In genomic region chr3:138947303-138948121, GRCh38 we compare ENCODE assay signal across 9 cellular contexts. TPM values are rescaled to one million over a fixed set of nuclear protein-coding genes. Genes with fewer than 3 reads are reported as not detected.
DNase-seq lines count a peak whose midpoint lies in the region; ATAC-seq, FAIRE-seq and TF ChIP-seq lines count a peak whose summit lies in the region.
"Had no signal": no experiment of that assay in that cellular context is flagged by ENCODE, and none has a peak within 500 bp of the region (broad histone marks: within the 10 kb centered on the region; RNA-seq: fewer than 3 reads in every experiment).

No MANE protein-coding gene starts in this region.

- no peaks in the 10 kb centered on the region for H3K79me1 ChIP-seq in H1 (ENCODE audit: low read depth, low read length)

- peak overlapping the region; percentile 92 for H2BK15ac ChIP-seq in H1 (ENCODE audit: low read length)

- H3K27me3 ChIP-seq in BJ (ENCODE audit: control insufficient read depth, insufficient read depth, low read length) (peaks cover 68% of the 10 kb centered on the region), H1 (replicated peaks in 1 of 4; ENCODE audit: control insufficient read depth in 3 of 4, extremely low read depth in 1 of 4, insufficient read depth in 3 of 4, low read length in 3 of 4) (peaks cover 75 to 100% (median 94%) of the 10 kb centered on the region in 4 experiments), neural progenitor cell (peaks cover 100% of the 10 kb centered on the region)

- H3K36me3 Mint-ChIP-seq in neural progenitor cell, result no peaks in the 10 kb centered on the region

- H3K4me3 ChIP-seq in BJ (ENCODE audit: low read depth, low read length), result peak overlapping the region; percentile 8
- H3K4me3 ChIP-seq in NB4 (ENCODE audit: low read depth, low read length), result no peak overlapping the region
- peak overlapping the region; percentile 37 to 67 (median 46) for H3K4me3 ChIP-seq in H1 (ENCODE audit: extremely low read depth in 1 of 4, insufficient read depth in 2 of 4, low read depth in 3 of 4, low read length in 4 of 4)
- peak overlapping the region; percentile 46 for H3K4me3 ChIP-seq in neural progenitor cell

- DNase-seq in BJ (ENCODE audit: low read depth), result no peak
- peak; percentile 13 for DNase-seq in NB4 (ENCODE audit: low read depth)
- peak in 1 of 2 experiments; percentile 82 for DNase-seq in H1 (ENCODE audit: low read depth in 1 of 2, low spot score in 2 of 2)
- DNase-seq in neural progenitor cell (ENCODE audit: low spot score), result peak; percentile 51
- no peak for DNase-seq in DMS153 treated with DMSO at 0.1 percent for 48 hours (lab: John Stamatoyannopoulos, UW; ENCODE audit: unreplicated experiment)

- peaks cover 15% of the 10 kb centered on the region for H3F3A ChIP-seq in neural progenitor cell (ENCODE audit: low read depth)

- H3K18ac ChIP-seq in H1 (ENCODE audit: extremely low read depth, low read length), result peak overlapping the region; percentile 62

- H3K14ac ChIP-seq in H1 (ENCODE audit: insufficient read length), result no peak overlapping the region

- H4K20me1 ChIP-seq in H1 (replicated peaks in 1 of 2; ENCODE audit: control insufficient read depth in 1 of 2, insufficient read depth in 2 of 2, low read length in 2 of 2) (peaks cover 4 to 16% of the 10 kb centered on the region in 2 experiments), neural progenitor cell (ENCODE audit: low read depth) (peaks cover 90% of the 10 kb centered on the region)

- H2BK5ac ChIP-seq in H1 (ENCODE audit: low read depth, low read length), result peak overlapping the region; percentile 61; the same call in 1 of the 2 replicates

- TF ChIP-seq RAD21 in H1 (IDR thresholded peaks at IDR 0.05 in 1 of 2, conservative IDR thresholded peaks at IDR 0.05 in 1 of 2; ENCODE audit: low read depth in 2 of 2, low read length in 2 of 2), result no peak

- H2AFZ ChIP-seq in H1 (ENCODE audit: low read length) (no peak overlapping the region), neural progenitor cell (replicated peaks) (peak overlapping the region; percentile 81)

- no peak overlapping the region; the same call in 1 of the 2 replicates for H4K8ac ChIP-seq in H1 (ENCODE audit: extremely low read depth, insufficient read depth, low read length)

- FAIRE-seq in H1 (lab: Jason Lieb, UNC), result no peak

- H3K4me2 ChIP-seq in H1 (ENCODE audit: insufficient read depth in 1 of 2, low read depth in 2 of 2, low read length in 2 of 2) (peak overlapping the region; percentile 80 to 84), neural progenitor cell (peak overlapping the region; percentile 78)

- no peaks in the 10 kb centered on the region for H3K36me3 ChIP-seq in BJ (ENCODE audit: control insufficient read depth, insufficient read depth, low read length)
- H3K36me3 ChIP-seq in H1 (ENCODE audit: control insufficient read depth in 2 of 4, insufficient read depth in 4 of 4, low read length in 3 of 4), result peaks cover 0 to 4% (median 0%) of the 10 kb centered on the region in 4 experiments; a peak in 1 of 8 replicates
- no peaks in the 10 kb centered on the region for H3K36me3 ChIP-seq in neural progenitor cell

- H3K27ac ChIP-seq in H1 (ENCODE audit: low read depth, low read length) (no peak overlapping the region), neural progenitor cell (no peak overlapping the region)

- POLR2A ChIA-PET in BJ (lab: Charles Lee), result no interaction called here
- POLR2A ChIA-PET in H1 (lab: Charles Lee; ENCODE audit: partially characterized antibody), result interaction anchor here (0.6 to 10.0 kb wide), 10 partner anchors 11 to 515 kb away, joined by 3 to 149 read pairs (median 4); partner anchors contain the start of genes CEP70 and PRR23A

- H3K23me2 ChIP-seq in H1 (ENCODE audit: low read depth, low read length), result peaks cover 28% of the 10 kb centered on the region

- H3K4me1 Mint-ChIP-seq in neural progenitor cell, result peaks cover 28% of the 10 kb centered on the region

- no peak overlapping the region for H4K5ac ChIP-seq in H1 (ENCODE audit: insufficient read length, low read depth, low read length)

- H2BK120ac ChIP-seq in H1 (replicated peaks; ENCODE audit: low read depth, low read length), result peak overlapping the region; percentile 61

- H3K4ac ChIP-seq in H1 (replicated peaks; ENCODE audit: insufficient read length, low read depth, low read length), result peak overlapping the region; percentile 87

- TF ChIP-seq CTCF in BJ (IDR thresholded peaks at IDR 0.05; ENCODE audit: insufficient read depth, low read depth, low read length), result no peak
- TF ChIP-seq CTCF in NB4 (IDR thresholded peaks at IDR 0.05; ENCODE audit: low read depth, low read length), result no peak
- no peak for TF ChIP-seq CTCF in H1 (IDR thresholded peaks at IDR 0.05; ENCODE audit: control extremely low read depth in 1 of 3, insufficient read depth in 1 of 3, low read depth in 1 of 3, low read length in 3 of 3)
- no peak for TF ChIP-seq CTCF in neural progenitor cell (IDR thresholded peaks at IDR 0.05)

- H3K9ac ChIP-seq in H1 (replicated peaks in 1 of 4; ENCODE audit: extremely low read depth in 1 of 4, low read depth in 3 of 4, low read length in 3 of 4) (no peak overlapping the region; a peak in 2 of 7 replicates), neural progenitor cell (no peak overlapping the region)

- TF ChIP-seq POLR2A in NB4 (IDR thresholded peaks at IDR 0.05; ENCODE audit: extremely low read depth, insufficient read length) (no peak), H1 (IDR thresholded peaks at IDR 0.05; ENCODE audit: control extremely low read depth in 1 of 2, low read depth in 2 of 2, low read length in 2 of 2) (no peak)

- peak overlapping the region; percentile 95 for H2BK12ac ChIP-seq in H1 (ENCODE audit: low read depth, low read length)

- H3K4me1 ChIP-seq in H1 (replicated peaks in 1 of 4; ENCODE audit: control insufficient read depth in 3 of 4, insufficient read depth in 4 of 4, low read length in 3 of 4) (peaks cover 7 to 50% (median 21%) of the 10 kb centered on the region in 4 experiments), neural progenitor cell (peaks cover 47% of the 10 kb centered on the region)

- WGBS in H1 (ENCODE audit: extremely low coverage in 1 of 2, insufficient coverage in 1 of 2, insufficient read length in 1 of 2, insufficient replicate concordance in 2 of 2, low coverage in 1 of 2, low lambda C conversion rate in 2 of 2, missing lambda C conversion rate in 1 of 2), 2 experiments, result 9% methylated on average over 30 of the region's 37 CpGs; no CpG with 5 or more reads in 1 of the 2 experiments

- no peak overlapping the region for H3K56ac ChIP-seq in H1 (replicated peaks; ENCODE audit: insufficient read length, low read depth, low read length)

- no peak overlapping the region for H3K23ac ChIP-seq in H1 (ENCODE audit: insufficient read length)

- no peaks in the 10 kb centered on the region for H3K9me3 Mint-ChIP-seq in neural progenitor cell

- CTCF ChIA-PET in BJ (lab: Yijun Ruan, JAX), result interaction anchor here (0.6 to 3.9 kb wide), 3 partner anchors 11 to 382 kb away, joined by 5 to 24 read pairs (median 6); no protein-coding TSS in a partner anchor
- CTCF ChIA-PET in H1 (lab: Charles Lee; ENCODE audit: partially characterized antibody), result interaction anchor here (0.5 to 8.8 kb wide), 16 partner anchors 7 to 806 kb away, joined by 3 to 78 read pairs (median 4); no protein-coding TSS in a partner anchor

- H2BK20ac ChIP-seq in H1 (ENCODE audit: low read length), result peak overlapping the region; percentile 88

- H4K91ac ChIP-seq in H1 (replicated peaks; ENCODE audit: insufficient read length, low read length), result peak overlapping the region; percentile 92

- H3K79me2 ChIP-seq in H1 (ENCODE audit: control insufficient read depth in 1 of 2, insufficient read depth in 2 of 2, low read length in 2 of 2), result no peaks in the 10 kb centered on the region
- H3K79me2 ChIP-seq in neural progenitor cell (ENCODE audit: low read depth), result no peaks in the 10 kb centered on the region

- no peak for TF ChIP-seq EP300 in H1 (IDR thresholded peaks at IDR 0.05; ENCODE audit: borderline replicate concordance in 1 of 2, low read depth in 2 of 2, low read length in 2 of 2)

- ATAC-seq in GM21515 (IDR thresholded peaks at IDR 0.05; ENCODE audit: unreplicated experiment), result no peak
- ATAC-seq in HG03139 (IDR thresholded peaks at IDR 0.05; ENCODE audit: unreplicated experiment), result no peak
- ATAC-seq in HG02588 (IDR thresholded peaks at IDR 0.05; ENCODE audit: unreplicated experiment), result no peak

- H2AK5ac ChIP-seq in H1 (ENCODE audit: low read depth, low read length), result peak overlapping the region; percentile 88

- H3K4me3 Mint-ChIP-seq in neural progenitor cell, result peak overlapping the region; percentile 81

- peak overlapping the region; percentile 23 for H3K27ac Mint-ChIP-seq in neural progenitor cell

- H3K27me3 Mint-ChIP-seq in neural progenitor cell (ENCODE audit: insufficient read depth, low read depth), result peaks cover 80% of the 10 kb centered on the region

- H3K9me3 ChIP-seq in H1 (ENCODE audit: insufficient read depth in 2 of 2, low read depth in 1 of 2, low read length in 1 of 2) (no peaks in the 10 kb centered on the region; a peak in 1 of 4 replicates), neural progenitor cell (ENCODE audit: low read depth) (no peaks in the 10 kb centered on the region)

RNA-seq across cellular contexts. Expression of gene FOXL2NB, which starts 0.5 kb away (rescaled TPM):
- 0.07 and 0.13 TPM in 2 replicates for polyA plus RNA-seq in BJ (2011; rRNA removed)
- polyA minus RNA-seq in BJ (2011; rRNA and poly(A)+ RNA removed), result 0.43 TPM in 1 of 2 replicates, not detected in the other
- 7.3 and 7.9 TPM in 2 replicates for total RNA-seq in H1 (2021; fragmentation: NEBNext Ultra II Directional; extraction: Animal tissue kit (Norgen Biotek cat#: 25700))
- 5.4 and 12.8 TPM in 2 replicates for polyA plus RNA-seq in H1 (2011; rRNA removed)
- polyA plus RNA-seq in H1 (2011; cell fraction: cytosol; rRNA removed), result 12.2 TPM
- polyA plus RNA-seq in H1 (2011; cell fraction: nucleus; rRNA removed), result 15.9 TPM
- polyA plus RNA-seq in H1 (2012, experiment 1 of 2), result 2.0 to 4.3 TPM (median 3.0 TPM) in 4 replicates
- 0.79 TPM for polyA plus RNA-seq in H1 (2012, experiment 2 of 2)
- polyA plus RNA-seq in H1 (2013, experiment 1 of 2), result 9.1 TPM
- polyA plus RNA-seq in H1 (2013, experiment 2 of 2), result 8.4 TPM
- polyA minus RNA-seq in H1 (2011; rRNA and poly(A)+ RNA removed), result 4.3 and 4.9 TPM in 2 replicates
- 3.1 TPM for polyA minus RNA-seq in H1 (2011; cell fraction: cytosol; rRNA and poly(A)+ RNA removed)
- polyA minus RNA-seq in H1 (2011; cell fraction: nucleus; rRNA and poly(A)+ RNA removed), result 10.0 TPM
- 0.09 TPM in 1 of 2 replicates, not detected in the other for total RNA-seq in neural progenitor cell (ENCODE audit: low replicate concordance)
- total RNA-seq: pulmonary artery endothelial cell had no signal

RNA-seq across cellular contexts. Expression of gene FOXL2, which starts 0.6 kb away (rescaled TPM):
- 0.04 and 0.05 TPM in 2 replicates for polyA plus RNA-seq in BJ (2011; rRNA removed)
- polyA minus RNA-seq in BJ (2011; rRNA and poly(A)+ RNA removed), result not detected in 2 replicates
- 2.2 and 2.4 TPM in 2 replicates for total RNA-seq in H1 (2021; fragmentation: NEBNext Ultra II Directional; extraction: Animal tissue kit (Norgen Biotek cat#: 25700))
- polyA plus RNA-seq in H1 (2011; rRNA removed), result 0.59 and 1.6 TPM in 2 replicates
- polyA plus RNA-seq in H1 (2011; cell fraction: cytosol; rRNA removed), result 0.88 TPM
- polyA plus RNA-seq in H1 (2011; cell fraction: nucleus; rRNA removed), result 1.5 TPM
- 0.57 to 0.83 TPM (median 0.62 TPM) in 4 replicates for polyA plus RNA-seq in H1 (2012, experiment 1 of 2)
- 1.2 TPM for polyA plus RNA-seq in H1 (2012, experiment 2 of 2)
- 1.6 TPM for polyA plus RNA-seq in H1 (2013, experiment 1 of 2)
- polyA plus RNA-seq in H1 (2013, experiment 2 of 2), result 2.1 TPM
- 0.10 and 0.41 TPM in 2 replicates for polyA minus RNA-seq in H1 (2011; rRNA and poly(A)+ RNA removed)
- polyA minus RNA-seq in H1 (2011; cell fraction: cytosol; rRNA and poly(A)+ RNA removed), result 0.51 TPM
- polyA minus RNA-seq in H1 (2011; cell fraction: nucleus; rRNA and poly(A)+ RNA removed), result 2.3 TPM
- total RNA-seq in neural progenitor cell (ENCODE audit: low replicate concordance), result not detected in 2 replicates

RNA-seq across cellular contexts. Expression of gene PRR23A, which starts 58.6 kb away (rescaled TPM):
- polyA plus RNA-seq in BJ (2011; rRNA removed), result not detected in 2 replicates
- polyA minus RNA-seq in BJ (2011; rRNA and poly(A)+ RNA removed), result not detected in 2 replicates
- not detected in 2 replicates for total RNA-seq in H1 (2021; fragmentation: NEBNext Ultra II Directional; extraction: Animal tissue kit (Norgen Biotek cat#: 25700))
- not detected in 2 replicates for polyA plus RNA-seq in H1 (2011; rRNA removed)
- polyA plus RNA-seq in H1 (2011; cell fraction: cytosol; rRNA removed), result not detected
- not detected for polyA plus RNA-seq in H1 (2011; cell fraction: nucleus; rRNA removed)
- not detected in 4 replicates for polyA plus RNA-seq in H1 (2012, experiment 1 of 2)
- not detected for polyA plus RNA-seq in H1 (2012, experiment 2 of 2)
- not detected for polyA plus RNA-seq in H1 (2013, experiment 1 of 2)
- not detected for polyA plus RNA-seq in H1 (2013, experiment 2 of 2)
- polyA minus RNA-seq in H1 (2011; rRNA and poly(A)+ RNA removed), result not detected in 2 replicates
- polyA minus RNA-seq in H1 (2011; cell fraction: cytosol; rRNA and poly(A)+ RNA removed), result not detected
- polyA minus RNA-seq in H1 (2011; cell fraction: nucleus; rRNA and poly(A)+ RNA removed), result not detected
- total RNA-seq in neural progenitor cell (ENCODE audit: low replicate concordance), result not detected in 2 replicates
- total RNA-seq: pulmonary artery endothelial cell had no signal

Comparison
In these comparisons a context has a peak if more than half of its experiments do, and no peak if none do; other contexts are left out.
1. DNase-seq: peak in NB4 (single experiment) and neural progenitor cell (single experiment); none in BJ (single experiment) and DMS153 treated with DMSO at 0.1 percent for 48 hours (single experiment).